ENCODE assay signal across 12 cellular contexts in the genomic region with DNA sequence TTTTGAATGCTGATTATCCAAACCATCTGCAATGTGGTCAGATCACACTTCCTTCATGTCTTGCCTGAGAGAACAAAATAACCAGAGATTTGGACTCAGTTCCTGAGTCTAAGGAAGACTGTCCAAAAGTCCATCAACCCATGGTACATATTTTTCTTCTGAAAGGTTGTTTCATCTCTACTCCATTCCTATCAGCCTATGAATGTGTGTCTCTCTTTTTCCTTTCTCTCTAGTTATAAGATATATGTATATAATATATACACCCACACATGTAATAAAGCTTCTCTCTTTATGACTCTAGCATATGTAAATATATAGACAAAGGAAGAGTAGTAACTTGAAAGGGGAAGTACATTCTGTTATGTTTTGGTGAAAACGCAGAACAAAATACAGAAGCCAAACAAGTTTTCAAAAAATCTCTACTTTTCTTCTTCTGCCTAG.
A peak's percentile ranks its signal among the peaks of the same experiment; 100 is the strongest.
DNase-seq lines count a peak whose midpoint lies in the region; ATAC-seq and TF ChIP-seq lines count a peak whose summit lies in the region.
"Had no signal": no experiment of that assay in that cellular context is flagged by ENCODE, and none has a peak within 500 bp of the region (broad histone marks: within the 10 kb centered on the region; RNA-seq: fewer than 3 reads in every experiment).

No MANE protein-coding gene starts in this region.

- DNase-seq in GM12864 (ENCODE audit: low read depth) (peak; percentile 68), adipocyte (ENCODE audit: low read depth) (peak; percentile 44), HuH-7.5 (ENCODE audit: low spot score) (no peak), NCI-H146 (lab: John Stamatoyannopoulos, UW) (no peak)
- no peak for DNase-seq in activated CD4-positive, alpha-beta T cell treated with anti-CD3 and anti-CD28 coated beads, Interleukin-2, amount 10 ng/mL, durations not matched to agents 24 days and 14 days
- DNase-seq in activated CD8-positive, alpha-beta memory T cell treated with anti-CD3 and anti-CD28 coated beads, Interleukin-2, amount 50 U/mL, for 48 hours: no peak
- DNase-seq: activated naive CD8-positive, alpha-beta T cell treated with anti-CD3 and anti-CD28 coated beads for 36 hours; Calu3 had no signal

- no peaks in the 10 kb centered on the region for H3K27me3 Mint-ChIP-seq in activated CD4-positive, alpha-beta T cell treated with anti-CD3 and anti-CD28 coated beads, Interleukin-2, amount 10 ng/mL, durations not matched to agents 24 days and 14 days
- H3K27me3 Mint-ChIP-seq: activated naive CD8-positive, alpha-beta T cell treated with anti-CD3 and anti-CD28 coated beads for 36 hours had no signal

- no peak overlapping the region for H3K4me3 Mint-ChIP-seq in activated CD4-positive, alpha-beta T cell treated with anti-CD3 and anti-CD28 coated beads, Interleukin-2, amount 10 ng/mL, durations not matched to agents 24 days and 14 days
- H3K4me3 Mint-ChIP-seq: activated naive CD8-positive, alpha-beta T cell treated with anti-CD3 and anti-CD28 coated beads for 36 hours had no signal

- intact Hi-C loops in activated CD4-positive, alpha-beta T cell treated with anti-CD3 and anti-CD28 coated beads, Interleukin-2, amount 10 ng/mL, durations not matched to agents 24 days and 14 days (cut with micrococcal nuclease): no loop called here

- no peaks in the 10 kb centered on the region for H3K36me3 Mint-ChIP-seq in activated CD4-positive, alpha-beta T cell treated with anti-CD3 and anti-CD28 coated beads, Interleukin-2, amount 10 ng/mL, durations not matched to agents 24 days and 14 days (ENCODE audit: low read depth)
- H3K36me3 Mint-ChIP-seq: activated naive CD8-positive, alpha-beta T cell treated with anti-CD3 and anti-CD28 coated beads for 36 hours had no signal

- no peak overlapping the region for H3K27ac Mint-ChIP-seq in activated CD4-positive, alpha-beta T cell treated with anti-CD3 and anti-CD28 coated beads, Interleukin-2, amount 10 ng/mL, durations not matched to agents 24 days and 14 days

- no peaks in the 10 kb centered on the region for H3K9me3 ChIP-seq in adipocyte (ENCODE audit: control insufficient read depth, low read length)
- H3K9me3 ChIP-seq: thoracic aorta had no signal

- H3K36me3 ChIP-seq in adipocyte (ENCODE audit: control insufficient read depth, insufficient read depth, low read length, severe bottlenecking): no peaks in the 10 kb centered on the region
- H3K36me3 ChIP-seq: thoracic aorta had no signal

- no peaks in the 10 kb centered on the region for H3K4me1 Mint-ChIP-seq in activated CD4-positive, alpha-beta T cell treated with anti-CD3 and anti-CD28 coated beads, Interleukin-2, amount 10 ng/mL, durations not matched to agents 24 days and 14 days
- H3K4me1 Mint-ChIP-seq: activated naive CD8-positive, alpha-beta T cell treated with anti-CD3 and anti-CD28 coated beads for 36 hours had no signal

- TF ChIP-seq CTCF in GM12864 (IDR thresholded peaks at IDR 0.05; ENCODE audit: low read depth, low read length, missing control alignments): no peak

- ATAC-seq in GM21381 (IDR thresholded peaks at IDR 0.05; ENCODE audit: unreplicated experiment) (peak; percentile 99), HG03342 (IDR thresholded peaks at IDR 0.05; ENCODE audit: unreplicated experiment) (peak; percentile 99)

- H3K9ac ChIP-seq in adipocyte (ENCODE audit: low read length): no peak overlapping the region

- no peaks in the 10 kb centered on the region for H3K4me1 ChIP-seq in adipocyte (ENCODE audit: control insufficient read depth, insufficient read depth, low read length)

- H3K27me3 ChIP-seq in adipocyte (replicated peaks; ENCODE audit: control insufficient read depth, insufficient read depth, low read length): no peaks in the 10 kb centered on the region

- H3K4me3 ChIP-seq in GM12864 (ENCODE audit: low read depth, low read length) (no peak overlapping the region), adipocyte (ENCODE audit: low read length) (no peak overlapping the region)
- H3K4me3 ChIP-seq: SK-N-MC, thoracic aorta had no signal

- H3K9me3 Mint-ChIP-seq in activated CD4-positive, alpha-beta T cell treated with anti-CD3 and anti-CD28 coated beads, Interleukin-2, amount 10 ng/mL, durations not matched to agents 24 days and 14 days: no peaks in the 10 kb centered on the region

Comparison
In these comparisons a context has a peak if more than half of its experiments do, and no peak if none do; other contexts are left out.
1. DNase-seq: peak in GM12864 (single experiment) and adipocyte (single experiment); none in HuH-7.5 (single experiment), NCI-H146 (single experiment), activated CD4-positive, alpha-beta T cell treated with anti-CD3 and anti-CD28 coated beads, Interleukin-2, amount 10 ng/mL, durations not matched to agents 24 days and 14 days (single experiment) and activated CD8-positive, alpha-beta memory T cell treated with anti-CD3 and anti-CD28 coated beads, Interleukin-2, amount 50 U/mL, for 48 hours (single experiment).